ENCODE assay signal across 8 cellular contexts in genomic region chr11:116927163-116927772, GRCh38.
DNase-seq lines count a peak whose midpoint lies in the region; ATAC-seq and TF ChIP-seq lines count a peak whose summit lies in the region.

No MANE protein-coding gene starts in this region.

- no peaks in the 10 kb centered on the region for H3K9me3 Mint-ChIP-seq in GM23338

- DNase-seq in GM23338 (ENCODE audit: low spot score) (no peak), T-helper 1 cell (peak in 4 of 5 donors; percentile 18 to 55 (median 32)), dermis blood vessel endothelial cell (peak; percentile 32), left lung (no peak), LoVo (ENCODE audit: low spot score) (no peak)
- DNase-seq in stimulated activated CD4-positive, alpha-beta T cell treated with anti-CD3 and anti-CD28 coated beads, Interleukin-4, amount 100 ng/mL, for 4 hours, result peak; percentile 10 to 33

- H3K4me1 ChIP-seq in GM23338 (ENCODE audit: insufficient read depth) (peaks cover 24% of the 10 kb centered on the region), left lung (peaks cover 25 to 53% of the 10 kb centered on the region in 2 donors)

- H3K27ac Mint-ChIP-seq in GM23338, result no peak overlapping the region

- peaks cover 13% of the 10 kb centered on the region; the same call in 2 of the 3 replicates for H3K36me3 Mint-ChIP-seq in GM23338 (ENCODE audit: low read depth)

- no peaks in the 10 kb centered on the region for H3K9me2 ChIP-seq in GM23338 (ENCODE audit: insufficient read depth)

- no peak overlapping the region for H3K27ac ChIP-seq in GM23338 (ENCODE audit: low read depth)
- H3K27ac ChIP-seq in left lung, result no peak overlapping the region

- H3K79me2 ChIP-seq in GM23338 (replicated peaks; ENCODE audit: insufficient read depth), result no peaks in the 10 kb centered on the region

- peaks cover 3% of the 10 kb centered on the region for H3K27me3 Mint-ChIP-seq in GM23338 (ENCODE audit: insufficient read depth, low read depth, poor library complexity)

- H3K36me3 ChIP-seq in GM23338 (ENCODE audit: insufficient read depth) (no peaks in the 10 kb centered on the region; the same call in none of the 2 replicates), left lung (peaks cover 0 to 34% of the 10 kb centered on the region in 2 donors)

- no peak overlapping the region for H2AFZ ChIP-seq in GM23338

- ATAC-seq in GM23338, result no peak
- no peak for ATAC-seq in esophagus mucosa
- no peak for ATAC-seq in left lung
- ATAC-seq in HG03571 (IDR thresholded peaks at IDR 0.05; ENCODE audit: unreplicated experiment), result no peak

- H3K4me2 ChIP-seq in GM23338, result no peak overlapping the region

- H3K4me3 ChIP-seq in GM23338, result no peak overlapping the region
- no peak overlapping the region for H3K4me3 ChIP-seq in left lung

- no peaks in the 10 kb centered on the region for H3F3A ChIP-seq in GM23338 (replicated peaks; ENCODE audit: low read depth)

- no peaks in the 10 kb centered on the region for H3K27me3 ChIP-seq in GM23338 (ENCODE audit: insufficient read depth)
- H3K27me3 ChIP-seq in left lung, result no peaks in the 10 kb centered on the region

- intact Hi-C loops in left lung (cut with DNase I), result no loop called here

- TF ChIP-seq CTCF in GM23338 (conservative IDR thresholded peaks at IDR 0.05; ENCODE audit: low read depth in 2 of 2), result peak; percentile 24 to 49
- peak in 1 of 2 donors; percentile 15 for TF ChIP-seq CTCF in left lung (IDR thresholded peaks at IDR 0.05)

- peaks cover 26% of the 10 kb centered on the region for H3K4me1 Mint-ChIP-seq in GM23338

- H3K9me3 ChIP-seq in left lung, result no peaks in the 10 kb centered on the region

- no peak overlapping the region for H3K4me3 Mint-ChIP-seq in GM23338

- H4K20me1 ChIP-seq in GM23338 (replicated peaks; ENCODE audit: insufficient read depth), result peaks cover 6% of the 10 kb centered on the region; the same call in 1 of the 2 replicates

TF ChIP-seq in GM23338, 12 proteins besides CTCF, POLR2A, EP300 and RAD21:
- no peak for TF ChIP-seq EZH2 (IDR thresholded peaks at IDR 0.05; ENCODE audit: low read depth, unreplicated experiment)
- TF ChIP-seq ETS1 (IDR thresholded peaks at IDR 0.05), result no peak
- TF ChIP-seq REST (IDR thresholded peaks at IDR 0.05; ENCODE audit: unreplicated experiment), result no peak
- no peak for TF ChIP-seq NANOG (IDR thresholded peaks at IDR 0.05; ENCODE audit: borderline replicate concordance)
- TF ChIP-seq CREB1 (CRISPR knock-in tag; IDR thresholded peaks at IDR 0.05; ENCODE audit: low read depth), result no peak
- TF ChIP-seq STAT1 (IDR thresholded peaks at IDR 0.05; ENCODE audit: unreplicated experiment), result no peak
- no peak for TF ChIP-seq EZH2phosphoT487 (IDR thresholded peaks at IDR 0.05; ENCODE audit: unreplicated experiment)
- TF ChIP-seq ZNF114 (CRISPR knock-in tag; IDR thresholded peaks at IDR 0.05), result no peak
- TF ChIP-seq ZNF462 (CRISPR knock-in tag; IDR thresholded peaks at IDR 0.05), result no peak
- no peak for TF ChIP-seq ZNF331 (CRISPR knock-in tag; IDR thresholded peaks at IDR 0.05; ENCODE audit: low read depth)
- TF ChIP-seq JUNB (IDR thresholded peaks at IDR 0.05; ENCODE audit: unreplicated experiment), result no peak
- no peak for TF ChIP-seq POLR2AphosphoS5 (IDR thresholded peaks at IDR 0.05; ENCODE audit: low read depth)

Comparison
In these comparisons a context has a peak if more than half of its experiments do, and no peak if none do; other contexts are left out.
1. DNase-seq: peak in T-helper 1 cell (4 of 5), dermis blood vessel endothelial cell (single experiment) and stimulated activated CD4-positive, alpha-beta T cell treated with anti-CD3 and anti-CD28 coated beads, Interleukin-4, amount 100 ng/mL, for 4 hours (2 of 2); none in GM23338 (single experiment), left lung (0 of 2) and LoVo (single experiment).